In genomic region chr2:189613650-189614420, GRCh38 we compare ENCODE assay signal across 1 cellular context.
TF ChIP-seq lines count a peak whose summit lies in the region.

No MANE protein-coding gene starts in this region.

TF ChIP-seq in GM23338, 12 proteins besides CTCF, POLR2A, EP300 and RAD21 (continued from another document):
- TF ChIP-seq, protein P1, sequence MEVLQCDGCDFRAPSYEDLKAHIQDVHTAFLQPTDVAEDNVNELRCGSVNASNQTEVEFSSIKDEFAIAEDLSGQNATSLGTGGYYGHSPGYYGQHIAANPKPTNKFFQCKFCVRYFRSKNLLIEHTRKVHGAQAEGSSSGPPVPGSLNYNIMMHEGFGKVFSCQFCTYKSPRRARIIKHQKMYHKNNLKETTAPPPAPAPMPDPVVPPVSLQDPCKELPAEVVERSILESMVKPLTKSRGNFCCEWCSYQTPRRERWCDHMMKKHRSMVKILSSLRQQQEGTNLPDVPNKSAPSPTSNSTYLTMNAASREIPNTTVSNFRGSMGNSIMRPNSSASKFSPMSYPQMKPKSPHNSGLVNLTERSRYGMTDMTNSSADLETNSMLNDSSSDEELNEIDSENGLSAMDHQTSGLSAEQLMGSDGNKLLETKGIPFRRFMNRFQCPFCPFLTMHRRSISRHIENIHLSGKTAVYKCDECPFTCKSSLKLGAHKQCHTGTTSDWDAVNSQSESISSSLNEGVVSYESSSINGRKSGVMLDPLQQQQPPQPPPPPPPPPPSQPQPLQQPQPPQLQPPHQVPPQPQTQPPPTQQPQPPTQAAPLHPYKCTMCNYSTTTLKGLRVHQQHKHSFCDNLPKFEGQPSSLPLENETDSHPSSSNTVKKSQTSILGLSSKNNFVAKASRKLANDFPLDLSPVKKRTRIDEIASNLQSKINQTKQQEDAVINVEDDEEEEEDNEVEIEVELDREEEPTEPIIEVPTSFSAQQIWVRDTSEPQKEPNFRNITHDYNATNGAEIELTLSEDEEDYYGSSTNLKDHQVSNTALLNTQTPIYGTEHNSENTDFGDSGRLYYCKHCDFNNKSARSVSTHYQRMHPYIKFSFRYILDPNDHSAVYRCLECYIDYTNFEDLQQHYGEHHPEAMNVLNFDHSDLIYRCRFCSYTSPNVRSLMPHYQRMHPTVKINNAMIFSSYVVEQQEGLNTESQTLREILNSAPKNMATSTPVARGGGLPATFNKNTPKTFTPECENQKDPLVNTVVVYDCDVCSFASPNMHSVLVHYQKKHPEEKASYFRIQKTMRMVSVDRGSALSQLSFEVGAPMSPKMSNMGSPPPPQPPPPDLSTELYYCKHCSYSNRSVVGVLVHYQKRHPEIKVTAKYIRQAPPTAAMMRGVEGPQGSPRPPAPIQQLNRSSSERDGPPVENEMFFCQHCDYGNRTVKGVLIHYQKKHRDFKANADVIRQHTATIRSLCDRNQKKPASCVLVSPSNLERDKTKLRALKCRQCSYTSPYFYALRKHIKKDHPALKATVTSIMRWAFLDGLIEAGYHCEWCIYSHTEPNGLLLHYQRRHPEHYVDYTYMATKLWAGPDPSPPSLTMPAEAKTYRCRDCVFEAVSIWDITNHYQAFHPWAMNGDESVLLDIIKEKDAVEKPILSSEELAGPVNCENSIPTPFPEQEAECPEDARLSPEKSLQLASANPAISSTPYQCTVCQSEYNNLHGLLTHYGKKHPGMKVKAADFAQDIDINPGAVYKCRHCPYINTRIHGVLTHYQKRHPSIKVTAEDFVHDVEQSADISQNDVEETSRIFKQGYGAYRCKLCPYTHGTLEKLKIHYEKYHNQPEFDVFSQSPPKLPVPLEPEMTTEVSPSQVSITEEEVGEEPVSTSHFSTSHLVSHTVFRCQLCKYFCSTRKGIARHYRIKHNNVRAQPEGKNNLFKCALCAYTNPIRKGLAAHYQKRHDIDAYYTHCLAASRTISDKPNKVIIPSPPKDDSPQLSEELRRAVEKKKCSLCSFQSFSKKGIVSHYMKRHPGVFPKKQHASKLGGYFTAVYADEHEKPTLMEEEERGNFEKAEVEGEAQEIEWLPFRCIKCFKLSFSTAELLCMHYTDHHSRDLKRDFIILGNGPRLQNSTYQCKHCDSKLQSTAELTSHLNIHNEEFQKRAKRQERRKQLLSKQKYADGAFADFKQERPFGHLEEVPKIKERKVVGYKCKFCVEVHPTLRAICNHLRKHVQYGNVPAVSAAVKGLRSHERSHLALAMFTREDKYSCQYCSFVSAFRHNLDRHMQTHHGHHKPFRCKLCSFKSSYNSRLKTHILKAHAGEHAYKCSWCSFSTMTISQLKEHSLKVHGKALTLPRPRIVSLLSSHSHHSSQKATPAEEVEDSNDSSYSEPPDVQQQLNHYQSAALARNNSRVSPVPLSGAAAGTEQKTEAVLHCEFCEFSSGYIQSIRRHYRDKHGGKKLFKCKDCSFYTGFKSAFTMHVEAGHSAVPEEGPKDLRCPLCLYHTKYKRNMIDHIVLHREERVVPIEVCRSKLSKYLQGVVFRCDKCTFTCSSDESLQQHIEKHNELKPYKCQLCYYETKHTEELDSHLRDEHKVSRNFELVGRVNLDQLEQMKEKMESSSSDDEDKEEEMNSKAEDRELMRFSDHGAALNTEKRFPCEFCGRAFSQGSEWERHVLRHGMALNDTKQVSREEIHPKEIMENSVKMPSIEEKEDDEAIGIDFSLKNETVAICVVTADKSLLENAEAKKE (CRISPR knock-in tag; IDR thresholded peaks at IDR 0.05) = no peak
- TF ChIP-seq EZH2 (IDR thresholded peaks at IDR 0.05; ENCODE audit: low read depth, unreplicated experiment) = no peak
- TF ChIP-seq NANOG (IDR thresholded peaks at IDR 0.05; ENCODE audit: borderline replicate concordance) = no peak
- no peak for TF ChIP-seq STAT1 (IDR thresholded peaks at IDR 0.05; ENCODE audit: unreplicated experiment)
- TF ChIP-seq ETS1 (IDR thresholded peaks at IDR 0.05) = no peak
- no peak for TF ChIP-seq EZH2phosphoT487 (IDR thresholded peaks at IDR 0.05; ENCODE audit: unreplicated experiment)
- TF ChIP-seq JUNB (IDR thresholded peaks at IDR 0.05; ENCODE audit: unreplicated experiment) = no peak
TF ChIP-seq in GM23338: peak in this region for 0.
